In genomic region chr17:18718643-18719098, GRCh38 we compare ENCODE assay signal across 11 cellular contexts. TPM values are rescaled to one million over a fixed set of nuclear protein-coding genes. Genes with fewer than 3 reads are reported as not detected.
A peak's percentile ranks its signal among the peaks of the same experiment; 100 is the strongest.
DNase-seq lines count a peak whose midpoint lies in the region; ATAC-seq and TF ChIP-seq lines count a peak whose summit lies in the region.
"Not testable (repeated sequence)": the region's sequence is repeated elsewhere in the genome, so short reads cannot be mapped to it uniquely, and the experiment has no call there.
"Had no signal": no experiment of that assay in that cellular context is flagged by ENCODE, and none has a peak within 500 bp of the region (broad histone marks: within the 10 kb centered on the region; RNA-seq: fewer than 3 reads in every experiment).

No MANE protein-coding gene starts in this region.

- not testable (repeated sequence) for TF ChIP-seq CTCF in PC-9 (conservative IDR thresholded peaks at IDR 0.05); neural progenitor cell (IDR thresholded peaks at IDR 0.05); upper lobe of left lung (IDR thresholded peaks at IDR 0.05)

- peaks cover 48% of the 10 kb centered on the region for H3F3A ChIP-seq in PC-9 (ENCODE audit: insufficient read depth, low read depth)
- not testable (repeated sequence) for H3F3A ChIP-seq in neural progenitor cell (ENCODE audit: low read depth)

- POLR2A ChIA-PET in PC-9 (lab: Charles Lee; ENCODE audit: unreplicated experiment) = interaction anchor here (0.6 kb wide), 3 partner anchors 13 to 1210 kb away, joined by 3 to 4 read pairs (median 4); no protein-coding TSS in a partner anchor

- H3K27ac ChIP-seq in PC-9 (peak overlapping the region; percentile 99), duodenal mucosa (ENCODE audit: low read depth, low read length) (peak overlapping the region; percentile 70), upper lobe of left lung (peak overlapping the region in 3 of 4 donors; percentile 11 to 59 (median 35))
- H3K27ac ChIP-seq in neural progenitor cell = not testable (repeated sequence)

- H3K27ac Mint-ChIP-seq in activated T-helper 17 cell treated with anti-CD3 and anti-CD28 coated beads, Interleukin-2, amount 50 U/mL, for 72 hours = peak overlapping the region; percentile 54
- H3K27ac Mint-ChIP-seq in neural progenitor cell = peak overlapping the region; percentile 36

- H3K9me3 ChIP-seq in PC-9 (ENCODE audit: insufficient read depth, low read depth); duodenal mucosa (ENCODE audit: control insufficient read depth in 1 of 2, low read length in 2 of 2); neural progenitor cell (ENCODE audit: low read depth); upper lobe of left lung: not testable (repeated sequence)

- not testable (repeated sequence) for TF ChIP-seq POLR2A in upper lobe of left lung (IDR thresholded peaks at IDR 0.05)

- peak in 2 of 4 donors; percentile 34 to 43 for TF ChIP-seq EP300 in upper lobe of left lung (IDR thresholded peaks at IDR 0.05)

- H3K36me3 Mint-ChIP-seq in activated T-helper 17 cell treated with anti-CD3 and anti-CD28 coated beads, Interleukin-2, amount 50 U/mL, for 72 hours (ENCODE audit: low read depth); neural progenitor cell: not testable (repeated sequence)

- peak overlapping the region; percentile 76 for H3K4me2 ChIP-seq in PC-9
- peak overlapping the region; percentile 50 for H3K4me2 ChIP-seq in neural progenitor cell

- not testable (repeated sequence) for H3K9me3 Mint-ChIP-seq in activated T-helper 17 cell treated with anti-CD3 and anti-CD28 coated beads, Interleukin-2, amount 50 U/mL, for 72 hours; neural progenitor cell

- BruUV-seq in PC-9 (replicated peaks; lab: Mats Ljungman, UMichigan) = not testable (repeated sequence)

- H3K9ac ChIP-seq in duodenal mucosa (ENCODE audit: low read depth in 1 of 2, low read length in 2 of 2); neural progenitor cell: not testable (repeated sequence)

- not testable (repeated sequence) for H3K36me3 ChIP-seq in PC-9 (ENCODE audit: low read depth); duodenal mucosa (ENCODE audit: control insufficient read depth in 1 of 2, insufficient read depth in 2 of 2, low read length in 2 of 2); neural progenitor cell; upper lobe of left lung

- H3K27me3 Mint-ChIP-seq in activated T-helper 17 cell treated with anti-CD3 and anti-CD28 coated beads, Interleukin-2, amount 50 U/mL, for 72 hours; neural progenitor cell (ENCODE audit: insufficient read depth, low read depth): not testable (repeated sequence)

- H3K4me3 ChIP-seq in PC-9 = peak overlapping the region; percentile 27; the same call in 1 of the 2 replicates
- not testable (repeated sequence) for H3K4me3 ChIP-seq in duodenal mucosa (ENCODE audit: low read depth in 1 of 2, low read length in 2 of 2); neural progenitor cell; upper lobe of left lung

- H3K9me2 ChIP-seq in PC-9 (ENCODE audit: insufficient read depth) = not testable (repeated sequence)

- H3K4me3 Mint-ChIP-seq in activated T-helper 17 cell treated with anti-CD3 and anti-CD28 coated beads, Interleukin-2, amount 50 U/mL, for 72 hours; neural progenitor cell: not testable (repeated sequence)

- ATAC-seq in activated T-helper 17 cell treated with anti-CD3 and anti-CD28 coated beads, Interleukin-2, amount 50 U/mL, for 72 hours (replicated peaks) = not testable (repeated sequence)
- ATAC-seq in upper lobe of left lung (ENCODE audit: low FRiP score in 2 of 2) = peak in 1 of 2 donors; percentile 69

- H3K27me3 ChIP-seq in PC-9 (ENCODE audit: insufficient read depth, low read depth); duodenal mucosa (ENCODE audit: control insufficient read depth in 1 of 2, insufficient read depth in 2 of 2, low read length in 2 of 2); neural progenitor cell; upper lobe of left lung: not testable (repeated sequence)

- H3K4me1 Mint-ChIP-seq in activated T-helper 17 cell treated with anti-CD3 and anti-CD28 coated beads, Interleukin-2, amount 50 U/mL, for 72 hours = not testable (repeated sequence)
- peaks cover 17% of the 10 kb centered on the region for H3K4me1 Mint-ChIP-seq in neural progenitor cell

- intact Hi-C loops in PC-9 (cut with micrococcal nuclease; ENCODE audit: unreplicated experiment) = not testable (repeated sequence)

- DNase-seq in DMS53 (lab: John Stamatoyannopoulos, UW) (peak; percentile 74), HT1080 (ENCODE audit: low read depth) (peak; percentile 39), PC-9 (peak; percentile 83 to 97), iris pigment epithelial cell (ENCODE audit: low read depth) (peak; percentile 47), upper lobe of left lung (peak in 1 of 2 donors; percentile 35)
- not testable (repeated sequence) for DNase-seq in neural progenitor cell (ENCODE audit: low spot score)

- H4K20me1 ChIP-seq in PC-9 (ENCODE audit: insufficient read depth); neural progenitor cell (ENCODE audit: low read depth): not testable (repeated sequence)

- H3K4me1 ChIP-seq in PC-9 (replicated peaks; ENCODE audit: insufficient read depth) = peaks cover 40% of the 10 kb centered on the region
- not testable (repeated sequence) for H3K4me1 ChIP-seq in duodenal mucosa (ENCODE audit: control insufficient read depth in 1 of 2, insufficient read depth in 2 of 2, low read length in 2 of 2); neural progenitor cell; upper lobe of left lung

- peaks cover 15% of the 10 kb centered on the region for H3K79me2 ChIP-seq in PC-9 (ENCODE audit: low read depth)
- H3K79me2 ChIP-seq in neural progenitor cell (ENCODE audit: low read depth) = not testable (repeated sequence)

- CTCF ChIA-PET in PC-9 (lab: Charles Lee) = not testable (repeated sequence)

- not testable (repeated sequence) for H2AFZ ChIP-seq in PC-9; neural progenitor cell (replicated peaks)

- 66 to 88% methylated on average over 4 of the region's 5 CpGs for WGBS in upper lobe of left lung, 2 donors

RNA-seq across cellular contexts. Expression of gene FBXW10, which starts 25.2 kb away (rescaled TPM):
- total RNA-seq in HT1080 (2014; rRNA removed; shearing (Covaris generic)) = not detected in 2 replicates
- polyA plus RNA-seq in HT1080 (2015; cell fraction: cytosol; rRNA removed) = not detected in 2 replicates
- 0.07 and 0.18 TPM in 2 replicates for polyA plus RNA-seq in HT1080 (2015; cell fraction: nucleus; rRNA removed)
- total RNA-seq in PC-9 (2021) (5.3 and 6.1 TPM in 2 replicates), neural progenitor cell (ENCODE audit: low replicate concordance) (0.15 and 0.24 TPM in 2 replicates), upper lobe of left lung (1 to 10 TPM in 1 of 6 donors, under 1 TPM in 3, not detected in 2; 0.15 to 2.7 (median 0.47) TPM)
- total RNA-seq in activated T-helper 17 cell treated with anti-CD3 and anti-CD28 coated beads, Interleukin-2, amount 50 U/mL, for 72 hours = under 1 TPM in 1 of 2 donors, not detected in 1; 0.78 TPM
- total RNA-seq: activated naive CD8-positive, alpha-beta T cell treated with anti-CD3 and anti-CD28 coated beads, Interleukin-2, amount 10 ng/mL, durations not matched to agents 7 days and 5 days; lung microvascular endothelial cell had no signal
- polyA plus RNA-seq: CD8-positive, alpha-beta memory T cell had no signal

RNA-seq across cellular contexts. Expression of gene FOXO3B, which starts 36.6 kb away (rescaled TPM):
- total RNA-seq in HT1080 (2014; rRNA removed; shearing (Covaris generic)) = 2.7 and 3.0 TPM in 2 replicates
- polyA plus RNA-seq in HT1080 (2015; cell fraction: cytosol; rRNA removed) = 2.4 and 4.1 TPM in 2 replicates
- 4.0 and 4.7 TPM in 2 replicates for polyA plus RNA-seq in HT1080 (2015; cell fraction: nucleus; rRNA removed)
- total RNA-seq in PC-9 (2021) = 6.2 and 8.3 TPM in 2 replicates
- 1 to 10 TPM; 4.4 to 7.7 TPM for total RNA-seq in activated T-helper 17 cell treated with anti-CD3 and anti-CD28 coated beads, Interleukin-2, amount 50 U/mL, for 72 hours
- total RNA-seq in neural progenitor cell (ENCODE audit: low replicate concordance) = 9.4 and 29.0 TPM in 2 replicates
- total RNA-seq in upper lobe of left lung = 1 to 10 TPM; 1.2 to 4.6 (median 3.2) TPM
